Comparison of ENCODE assay signal across 3 cellular contexts in the genomic region with DNA sequence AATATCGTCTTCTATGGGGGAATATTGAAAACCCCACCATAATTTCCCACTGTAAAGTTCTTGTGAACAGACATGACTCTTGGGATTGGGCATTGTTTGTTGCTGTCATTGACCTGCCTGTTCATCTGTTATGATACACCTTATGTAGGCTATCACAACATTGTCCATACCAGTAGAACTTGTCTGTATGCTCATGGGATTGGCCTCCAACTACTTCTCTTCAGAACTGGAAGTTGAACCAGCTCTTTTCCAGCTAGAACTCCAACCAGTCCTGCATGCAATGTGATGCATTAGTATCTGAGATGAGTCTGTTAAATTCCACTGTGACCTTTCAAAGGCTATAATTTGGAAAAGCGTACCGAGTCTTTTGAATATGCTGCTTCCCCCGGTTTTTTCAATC.
"Had no signal": no experiment of that assay in that cellular context is flagged by ENCODE, and none has a peak within 500 bp of the region (broad histone marks: within the 10 kb centered on the region; RNA-seq: fewer than 3 reads in every experiment).

No MANE protein-coding gene starts in this region.

- H3K27ac Mint-ChIP-seq: H9 had no signal

- H3K9me3 Mint-ChIP-seq: H9 had no signal

- DNase-seq: GOT3, H9 had no signal

- H3K4me3 ChIP-seq: GM23248 had no signal

- H3K4me3 Mint-ChIP-seq: H9 had no signal

- H3K27ac ChIP-seq: GM23248 had no signal
